24 cellular contexts compared by ENCODE assay signal in the genomic region with DNA sequence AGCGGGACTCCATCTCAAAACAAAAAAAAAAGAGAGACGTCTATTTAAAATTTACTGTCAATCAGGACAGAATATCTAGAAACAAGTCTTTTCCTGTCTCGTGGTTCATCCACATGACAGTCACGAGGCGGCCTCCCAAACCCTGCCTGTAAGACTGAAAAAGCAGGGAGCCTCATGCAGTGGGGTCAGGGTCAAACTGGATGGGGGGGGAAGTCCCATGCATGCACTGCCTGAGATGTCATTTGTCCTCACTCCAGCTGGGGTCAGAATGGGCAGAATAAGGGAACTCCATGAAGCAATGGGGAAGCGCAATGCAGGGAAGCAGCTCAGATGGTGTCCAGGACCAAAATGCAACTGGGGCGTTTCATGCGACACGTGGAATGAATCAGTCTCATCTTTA.
DNase-seq lines count a peak whose midpoint lies in the region; ATAC-seq and TF ChIP-seq lines count a peak whose summit lies in the region.
"Had no signal": no experiment of that assay in that cellular context is flagged by ENCODE, and none has a peak within 500 bp of the region (broad histone marks: within the 10 kb centered on the region; RNA-seq: fewer than 3 reads in every experiment).

No MANE protein-coding gene starts in this region.

- CTCF ChIA-PET in activated CD8-positive, alpha-beta T cell treated with anti-CD3 and anti-CD28 coated beads, Interleukin-2, amount 10 ng/mL, durations not matched to agents 7 days and 5 days (lab: Charles Lee), result no interaction called here
- CTCF ChIA-PET in activated CD8-positive, alpha-beta T cell treated with anti-CD3 and anti-CD28 coated beads for 36 hours (lab: Charles Lee), result interaction anchor here (0.6 to 1.3 kb wide), 3 partner anchors 45 to 270 kb away, joined by 3 to 4 read pairs (median 3); no protein-coding TSS in a partner anchor
- CTCF ChIA-PET in RWPE1 (lab: Yijun Ruan, JAX), result interaction anchor here (0.7 to 1.4 kb wide), 2 partner anchors 12 to 298 kb away, joined by 3 to 5 read pairs; no protein-coding TSS in a partner anchor
- CTCF ChIA-PET in activated CD4-positive, alpha-beta memory T cell treated with anti-CD3 and anti-CD28 coated beads, Interleukin-2, amount 10 ng/mL, durations not matched to agents 7 days and 5 days (lab: Charles Lee), result interaction anchor here (0.9 kb wide), 1 partner anchor 111 kb away, joined by 4 read pairs; no protein-coding TSS in a partner anchor

- H3K9me3 Mint-ChIP-seq in activated CD8-positive, alpha-beta T cell treated with anti-CD3 and anti-CD28 coated beads, Interleukin-2, amount 10 ng/mL, durations not matched to agents 7 days and 5 days (ENCODE audit: insufficient read depth), result no peaks in the 10 kb centered on the region
- no peaks in the 10 kb centered on the region for H3K9me3 Mint-ChIP-seq in activated CD8-positive, alpha-beta T cell treated with anti-CD3 and anti-CD28 coated beads for 36 hours
- H3K9me3 Mint-ChIP-seq in glutamatergic neuron (ENCODE audit: unreplicated experiment), result peaks cover 1% of the 10 kb centered on the region
- no peaks in the 10 kb centered on the region for H3K9me3 Mint-ChIP-seq in activated CD4-positive, alpha-beta memory T cell treated with anti-CD3 and anti-CD28 coated beads, Interleukin-2, amount 10 ng/mL, durations not matched to agents 7 days and 5 days
- H3K9me3 Mint-ChIP-seq: memory B cell; natural killer cell; stimulated activated naive CD8-positive, alpha-beta T cell treated with anti-CD3 and anti-CD28 coated beads, Interleukin-15, Interleukin-2, amounts not matched to agents 100 ng/mL and 50 ng/mL, for 24 hours had no signal

- no peaks in the 10 kb centered on the region for H3K27me3 Mint-ChIP-seq in activated CD8-positive, alpha-beta T cell treated with anti-CD3 and anti-CD28 coated beads, Interleukin-2, amount 10 ng/mL, durations not matched to agents 7 days and 5 days (ENCODE audit: low read depth)
- H3K27me3 Mint-ChIP-seq in activated CD8-positive, alpha-beta T cell treated with anti-CD3 and anti-CD28 coated beads for 36 hours, result no peaks in the 10 kb centered on the region
- H3K27me3 Mint-ChIP-seq in glutamatergic neuron (ENCODE audit: unreplicated experiment), result peaks cover 3% of the 10 kb centered on the region
- H3K27me3 Mint-ChIP-seq in activated CD4-positive, alpha-beta memory T cell treated with anti-CD3 and anti-CD28 coated beads, Interleukin-2, amount 10 ng/mL, durations not matched to agents 7 days and 5 days, result no peaks in the 10 kb centered on the region
- H3K27me3 Mint-ChIP-seq: memory B cell; stimulated activated naive CD8-positive, alpha-beta T cell treated with anti-CD3 and anti-CD28 coated beads, Interleukin-15, Interleukin-2, amounts not matched to agents 100 ng/mL and 50 ng/mL, for 24 hours had no signal

- DNase-seq in activated CD8-positive, alpha-beta T cell treated with anti-CD3 and anti-CD28 coated beads, Interleukin-2, amount 10 ng/mL, durations not matched to agents 7 days and 5 days, result no peak
- DNase-seq in activated CD8-positive, alpha-beta T cell treated with anti-CD3 and anti-CD28 coated beads for 36 hours, result no peak
- DNase-seq in RWPE1 (ENCODE audit: low spot score), result no peak
- no peak for DNase-seq in glutamatergic neuron
- DNase-seq in superior temporal gyrus (ENCODE audit: extremely low spot score), result peak; percentile 16
- DNase-seq in stimulated activated CD4-positive, alpha-beta T cell treated with anti-CD3 and anti-CD28 coated beads, Interleukin-15, amount 100 ng/mL, for 24 hours, result no peak
- DNase-seq in activated CD4-positive, alpha-beta memory T cell treated with anti-CD3 and anti-CD28 coated beads, Interleukin-2, amount 10 ng/mL, durations not matched to agents 7 days and 5 days, result no peak
- no peak for DNase-seq in NCI-H446 treated with DMSO at 0.1 percent for 48 hours (lab: John Stamatoyannopoulos, UW)
- DNase-seq: activated effector memory CD4-positive, alpha-beta T cell treated with anti-CD3 and anti-CD28 coated beads, Interleukin-2, amount 50 U/mL, for 16 hours; DMS79; natural killer cell; NCI-H1694 treated with DMSO at 0.1 percent for 48 hours; NCI-H2227 treated with DMSO at 0.1 percent for 48 hours; NCI-H82; PC-3; SJCRH30; T-helper 2 cell; WERI-Rb-1 had no signal

- peaks cover 52% of the 10 kb centered on the region for H3K4me1 Mint-ChIP-seq in activated CD8-positive, alpha-beta T cell treated with anti-CD3 and anti-CD28 coated beads, Interleukin-2, amount 10 ng/mL, durations not matched to agents 7 days and 5 days (ENCODE audit: low read depth)
- peaks cover 10% of the 10 kb centered on the region for H3K4me1 Mint-ChIP-seq in activated CD8-positive, alpha-beta T cell treated with anti-CD3 and anti-CD28 coated beads for 36 hours (ENCODE audit: low read depth)
- peaks cover 4% of the 10 kb centered on the region for H3K4me1 Mint-ChIP-seq in glutamatergic neuron (ENCODE audit: low read depth, unreplicated experiment)
- peaks cover 23% of the 10 kb centered on the region for H3K4me1 Mint-ChIP-seq in activated CD4-positive, alpha-beta memory T cell treated with anti-CD3 and anti-CD28 coated beads, Interleukin-2, amount 10 ng/mL, durations not matched to agents 7 days and 5 days

- H3K36me3 Mint-ChIP-seq in activated CD8-positive, alpha-beta T cell treated with anti-CD3 and anti-CD28 coated beads, Interleukin-2, amount 10 ng/mL, durations not matched to agents 7 days and 5 days (ENCODE audit: low read depth), result peaks cover 68% of the 10 kb centered on the region
- peaks cover 29% of the 10 kb centered on the region for H3K36me3 Mint-ChIP-seq in activated CD8-positive, alpha-beta T cell treated with anti-CD3 and anti-CD28 coated beads for 36 hours (ENCODE audit: low read depth)
- peaks cover 5% of the 10 kb centered on the region for H3K36me3 Mint-ChIP-seq in glutamatergic neuron (ENCODE audit: unreplicated experiment)
- H3K36me3 Mint-ChIP-seq in activated CD4-positive, alpha-beta memory T cell treated with anti-CD3 and anti-CD28 coated beads, Interleukin-2, amount 10 ng/mL, durations not matched to agents 7 days and 5 days (ENCODE audit: low read depth), result peaks cover 72% of the 10 kb centered on the region
- H3K36me3 Mint-ChIP-seq: natural killer cell had no signal

- peak overlapping the region; percentile 12; the same call in 1 of the 2 replicates for H3K27ac ChIP-seq in RWPE1
- H3K27ac ChIP-seq: A549, C4-2B, pancreas, SJCRH30, upper lobe of left lung, WERI-Rb-1 had no signal

- ATAC-seq in activated CD8-positive, alpha-beta T cell treated with anti-CD3 and anti-CD28 coated beads, Interleukin-2, amount 10 ng/mL, durations not matched to agents 7 days and 5 days, result no peak
- no peak for ATAC-seq in activated CD8-positive, alpha-beta T cell treated with anti-CD3 and anti-CD28 coated beads for 36 hours
- ATAC-seq: A549, natural killer cell, PC-3 had no signal

- POLR2A ChIA-PET in activated CD8-positive, alpha-beta T cell treated with anti-CD3 and anti-CD28 coated beads, Interleukin-2, amount 10 ng/mL, durations not matched to agents 7 days and 5 days (lab: Charles Lee), result no interaction called here
- POLR2A ChIA-PET in activated CD8-positive, alpha-beta T cell treated with anti-CD3 and anti-CD28 coated beads for 36 hours (lab: Charles Lee), result no interaction called here
- POLR2A ChIA-PET in RWPE1 (lab: Yijun Ruan, JAX; ENCODE audit: low non-redundant PET), result no interaction called here
- POLR2A ChIA-PET in activated CD4-positive, alpha-beta memory T cell treated with anti-CD3 and anti-CD28 coated beads, Interleukin-2, amount 10 ng/mL, durations not matched to agents 7 days and 5 days (lab: Charles Lee), result interaction anchor here (1.2 kb wide), 1 partner anchor 83 kb away, joined by 4 read pairs; no protein-coding TSS in a partner anchor

- H3K27ac Mint-ChIP-seq in activated CD8-positive, alpha-beta T cell treated with anti-CD3 and anti-CD28 coated beads, Interleukin-2, amount 10 ng/mL, durations not matched to agents 7 days and 5 days, result peak overlapping the region; percentile 63
- H3K27ac Mint-ChIP-seq in activated CD8-positive, alpha-beta T cell treated with anti-CD3 and anti-CD28 coated beads for 36 hours, result no peak overlapping the region
- H3K27ac Mint-ChIP-seq in glutamatergic neuron (ENCODE audit: unreplicated experiment), result peak overlapping the region; percentile 43
- H3K27ac Mint-ChIP-seq in activated CD4-positive, alpha-beta memory T cell treated with anti-CD3 and anti-CD28 coated beads, Interleukin-2, amount 10 ng/mL, durations not matched to agents 7 days and 5 days, result no peak overlapping the region
- H3K27ac Mint-ChIP-seq: memory B cell; natural killer cell; stimulated activated naive CD8-positive, alpha-beta T cell treated with anti-CD3 and anti-CD28 coated beads, Interleukin-15, Interleukin-2, amounts not matched to agents 100 ng/mL and 50 ng/mL, for 24 hours had no signal

- TF ChIP-seq CTCF in activated CD8-positive, alpha-beta T cell treated with anti-CD3 and anti-CD28 coated beads for 36 hours (IDR thresholded peaks at IDR 0.05), result no peak
- TF ChIP-seq CTCF in RWPE1 (conservative IDR thresholded peaks at IDR 0.05; ENCODE audit: low read depth) (no peak), glutamatergic neuron (IDR thresholded peaks at IDR 0.05; ENCODE audit: partially characterized antibody, unreplicated experiment) (no peak)

- no peak overlapping the region for H3K4me3 Mint-ChIP-seq in activated CD8-positive, alpha-beta T cell treated with anti-CD3 and anti-CD28 coated beads, Interleukin-2, amount 10 ng/mL, durations not matched to agents 7 days and 5 days
- no peak overlapping the region for H3K4me3 Mint-ChIP-seq in activated CD8-positive, alpha-beta T cell treated with anti-CD3 and anti-CD28 coated beads for 36 hours
- no peak overlapping the region for H3K4me3 Mint-ChIP-seq in glutamatergic neuron (ENCODE audit: unreplicated experiment)
- no peak overlapping the region for H3K4me3 Mint-ChIP-seq in activated CD4-positive, alpha-beta memory T cell treated with anti-CD3 and anti-CD28 coated beads, Interleukin-2, amount 10 ng/mL, durations not matched to agents 7 days and 5 days
- H3K4me3 Mint-ChIP-seq: memory B cell; natural killer cell; stimulated activated naive CD8-positive, alpha-beta T cell treated with anti-CD3 and anti-CD28 coated beads, Interleukin-15, Interleukin-2, amounts not matched to agents 100 ng/mL and 50 ng/mL, for 24 hours had no signal

- intact Hi-C loops in activated CD8-positive, alpha-beta T cell treated with anti-CD3 and anti-CD28 coated beads for 36 hours (cut with micrococcal nuclease), result no loop called here

Comparison
In these comparisons a context has a peak if more than half of its experiments do, and no peak if none do; other contexts are left out.
1. H3K27ac Mint-ChIP-seq: peak in activated CD8-positive, alpha-beta T cell treated with anti-CD3 and anti-CD28 coated beads, Interleukin-2, amount 10 ng/mL, durations not matched to agents 7 days and 5 days (single experiment) and glutamatergic neuron (single experiment); none in activated CD8-positive, alpha-beta T cell treated with anti-CD3 and anti-CD28 coated beads for 36 hours (single experiment) and activated CD4-positive, alpha-beta memory T cell treated with anti-CD3 and anti-CD28 coated beads, Interleukin-2, amount 10 ng/mL, durations not matched to agents 7 days and 5 days (single experiment).